9 cellular contexts compared by ENCODE assay signal in the genomic region with DNA sequence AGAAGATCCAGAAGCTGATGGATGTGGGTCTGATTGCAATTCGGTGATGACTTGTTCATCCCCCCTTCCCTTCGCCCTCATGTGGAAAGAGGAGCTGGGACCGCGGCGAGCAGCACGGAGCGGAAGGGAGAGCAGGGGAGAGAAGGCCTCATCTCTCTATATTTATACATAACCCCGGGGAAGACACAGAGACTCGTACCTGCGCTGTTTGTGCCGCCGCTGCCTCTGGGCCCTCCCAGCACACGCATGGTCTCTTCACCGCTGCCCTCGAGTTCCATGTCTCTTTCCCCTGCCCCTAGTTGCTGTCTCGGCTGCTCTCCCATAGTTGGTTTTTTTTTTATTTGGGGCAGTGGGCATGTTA. TPM values are rescaled to one million over a fixed set of nuclear protein-coding genes. Genes with fewer than 3 reads are reported as not detected.
DNase-seq lines count a peak whose midpoint lies in the region; ATAC-seq, FAIRE-seq and TF ChIP-seq lines count a peak whose summit lies in the region.
"Had no signal": no experiment of that assay in that cellular context is flagged by ENCODE, and none has a peak within 500 bp of the region (broad histone marks: within the 10 kb centered on the region; RNA-seq: fewer than 3 reads in every experiment).

No MANE protein-coding gene starts in this region.

- no peak for ATAC-seq in stimulated activated naive CD8-positive, alpha-beta T cell treated with anti-CD3 and anti-CD28 coated beads, Interleukin-15, Interleukin-2, amounts not matched to agents 100 U/mL and 50 U/mL, for 24 hours
- ATAC-seq in WTC11 (no peak), memory B cell (ENCODE audit: low read depth) (no peak)

- FAIRE-seq in GM12892 (lab: Jason Lieb, UNC) = no peak

- DNase-seq in stimulated activated naive CD8-positive, alpha-beta T cell treated with anti-CD3 and anti-CD28 coated beads, Interleukin-15, Interleukin-2, amounts not matched to agents 100 U/mL and 50 U/mL, for 24 hours = no peak
- DNase-seq in WTC11 (ENCODE audit: low spot score) (no peak), memory B cell (ENCODE audit: low spot score in 2 of 2) (no peak), GM12892 (ENCODE audit: insufficient read length) (no peak), NCI-H345 treated with DMSO at 0.1 percent for 48 hours (lab: John Stamatoyannopoulos, UW; ENCODE audit: unreplicated experiment) (no peak), AG08395 (ENCODE audit: low spot score) (no peak)
- no peak for DNase-seq in activated CD4-positive, CD25-positive, alpha-beta regulatory T cell (lab: John Stamatoyannopoulos, UW)

- TF ChIP-seq CTCF in WTC11 (IDR thresholded peaks at IDR 0.05) = no peak

- H3K36me3 Mint-ChIP-seq in stimulated activated naive CD8-positive, alpha-beta T cell treated with anti-CD3 and anti-CD28 coated beads, Interleukin-15, Interleukin-2, amounts not matched to agents 100 ng/mL and 50 ng/mL, for 24 hours (ENCODE audit: low read depth) = peaks cover 82% of the 10 kb centered on the region
- H3K36me3 Mint-ChIP-seq in WTC11 (peaks cover 52% of the 10 kb centered on the region), memory B cell (peaks cover 24% of the 10 kb centered on the region)

- CTCF ChIA-PET in WTC11 (lab: Charles Lee) = interaction anchor here (0.6 to 5.4 kb wide), 45 partner anchors 10 to 286 kb away, joined by 3 to 76 read pairs (median 5); a partner anchor contains a TSS

- H3K4me3 Mint-ChIP-seq in stimulated activated naive CD8-positive, alpha-beta T cell treated with anti-CD3 and anti-CD28 coated beads, Interleukin-15, Interleukin-2, amounts not matched to agents 100 ng/mL and 50 ng/mL, for 24 hours = no peak overlapping the region
- H3K4me3 Mint-ChIP-seq in WTC11 = no peak overlapping the region
- H3K4me3 Mint-ChIP-seq in memory B cell = no peak overlapping the region

- H3K27me3 Mint-ChIP-seq in stimulated activated naive CD8-positive, alpha-beta T cell treated with anti-CD3 and anti-CD28 coated beads, Interleukin-15, Interleukin-2, amounts not matched to agents 100 ng/mL and 50 ng/mL, for 24 hours = no peaks in the 10 kb centered on the region
- H3K27me3 Mint-ChIP-seq in WTC11 (ENCODE audit: low read depth) (no peaks in the 10 kb centered on the region), memory B cell (no peaks in the 10 kb centered on the region)

- peaks cover 45% of the 10 kb centered on the region for H3K4me1 Mint-ChIP-seq in stimulated activated naive CD8-positive, alpha-beta T cell treated with anti-CD3 and anti-CD28 coated beads, Interleukin-15, Interleukin-2, amounts not matched to agents 100 ng/mL and 50 ng/mL, for 24 hours (ENCODE audit: low read depth)
- peaks cover 6% of the 10 kb centered on the region for H3K4me1 Mint-ChIP-seq in WTC11
- peaks cover 27% of the 10 kb centered on the region for H3K4me1 Mint-ChIP-seq in memory B cell

- TF ChIP-seq POLR2A in GM12892 (IDR thresholded peaks at IDR 0.05; ENCODE audit: low read depth, low read length) = no peak

- peak overlapping the region; percentile 82 for H3K27ac Mint-ChIP-seq in stimulated activated naive CD8-positive, alpha-beta T cell treated with anti-CD3 and anti-CD28 coated beads, Interleukin-15, Interleukin-2, amounts not matched to agents 100 ng/mL and 50 ng/mL, for 24 hours
- peak overlapping the region; percentile 88; the same call in 1 of the 2 replicates for H3K27ac Mint-ChIP-seq in WTC11
- peak overlapping the region; percentile 80 for H3K27ac Mint-ChIP-seq in memory B cell

- H3K9me3 Mint-ChIP-seq in stimulated activated naive CD8-positive, alpha-beta T cell treated with anti-CD3 and anti-CD28 coated beads, Interleukin-15, Interleukin-2, amounts not matched to agents 100 ng/mL and 50 ng/mL, for 24 hours = no peaks in the 10 kb centered on the region
- H3K9me3 Mint-ChIP-seq in WTC11 (no peaks in the 10 kb centered on the region), memory B cell (no peaks in the 10 kb centered on the region)

- POLR2A ChIA-PET in WTC11 (lab: Charles Lee) = interaction anchor here (0.9 to 1.1 kb wide), 3 partner anchors 13 to 37 kb away, joined by 3 read pairs; a partner anchor contains a TSS

TF ChIP-seq in WTC11, 78 proteins besides CTCF, POLR2A, EP300 and RAD21:
- TF ChIP-seq OVOL2 (CRISPR knock-in tag; IDR thresholded peaks at IDR 0.05; ENCODE audit: borderline replicate concordance) (no peak), ZNF671 (CRISPR knock-in tag; IDR thresholded peaks at IDR 0.05) (no peak), MXD4 (CRISPR knock-in tag; IDR thresholded peaks at IDR 0.05; ENCODE audit: borderline replicate concordance) (no peak)
- TF ChIP-seq, protein P1, sequence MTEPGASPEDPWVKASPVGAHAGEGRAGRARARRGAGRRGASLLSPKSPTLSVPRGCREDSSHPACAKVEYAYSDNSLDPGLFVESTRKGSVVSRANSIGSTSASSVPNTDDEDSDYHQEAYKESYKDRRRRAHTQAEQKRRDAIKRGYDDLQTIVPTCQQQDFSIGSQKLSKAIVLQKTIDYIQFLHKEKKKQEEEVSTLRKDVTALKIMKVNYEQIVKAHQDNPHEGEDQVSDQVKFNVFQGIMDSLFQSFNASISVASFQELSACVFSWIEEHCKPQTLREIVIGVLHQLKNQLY (CRISPR knock-in tag; IDR thresholded peaks at IDR 0.05) = no peak
- TF ChIP-seq, protein P2, sequence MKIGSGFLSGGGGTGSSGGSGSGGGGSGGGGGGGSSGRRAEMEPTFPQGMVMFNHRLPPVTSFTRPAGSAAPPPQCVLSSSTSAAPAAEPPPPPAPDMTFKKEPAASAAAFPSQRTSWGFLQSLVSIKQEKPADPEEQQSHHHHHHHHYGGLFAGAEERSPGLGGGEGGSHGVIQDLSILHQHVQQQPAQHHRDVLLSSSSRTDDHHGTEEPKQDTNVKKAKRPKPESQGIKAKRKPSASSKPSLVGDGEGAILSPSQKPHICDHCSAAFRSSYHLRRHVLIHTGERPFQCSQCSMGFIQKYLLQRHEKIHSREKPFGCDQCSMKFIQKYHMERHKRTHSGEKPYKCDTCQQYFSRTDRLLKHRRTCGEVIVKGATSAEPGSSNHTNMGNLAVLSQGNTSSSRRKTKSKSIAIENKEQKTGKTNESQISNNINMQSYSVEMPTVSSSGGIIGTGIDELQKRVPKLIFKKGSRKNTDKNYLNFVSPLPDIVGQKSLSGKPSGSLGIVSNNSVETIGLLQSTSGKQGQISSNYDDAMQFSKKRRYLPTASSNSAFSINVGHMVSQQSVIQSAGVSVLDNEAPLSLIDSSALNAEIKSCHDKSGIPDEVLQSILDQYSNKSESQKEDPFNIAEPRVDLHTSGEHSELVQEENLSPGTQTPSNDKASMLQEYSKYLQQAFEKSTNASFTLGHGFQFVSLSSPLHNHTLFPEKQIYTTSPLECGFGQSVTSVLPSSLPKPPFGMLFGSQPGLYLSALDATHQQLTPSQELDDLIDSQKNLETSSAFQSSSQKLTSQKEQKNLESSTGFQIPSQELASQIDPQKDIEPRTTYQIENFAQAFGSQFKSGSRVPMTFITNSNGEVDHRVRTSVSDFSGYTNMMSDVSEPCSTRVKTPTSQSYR (CRISPR knock-in tag; IDR thresholded peaks at IDR 0.05) = no peak
- TF ChIP-seq, protein P3, sequence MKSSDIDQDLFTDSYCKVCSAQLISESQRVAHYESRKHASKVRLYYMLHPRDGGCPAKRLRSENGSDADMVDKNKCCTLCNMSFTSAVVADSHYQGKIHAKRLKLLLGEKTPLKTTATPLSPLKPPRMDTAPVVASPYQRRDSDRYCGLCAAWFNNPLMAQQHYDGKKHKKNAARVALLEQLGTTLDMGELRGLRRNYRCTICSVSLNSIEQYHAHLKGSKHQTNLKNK (CRISPR knock-in tag; IDR thresholded peaks at IDR 0.05) = no peak
- TF ChIP-seq, protein P4, sequence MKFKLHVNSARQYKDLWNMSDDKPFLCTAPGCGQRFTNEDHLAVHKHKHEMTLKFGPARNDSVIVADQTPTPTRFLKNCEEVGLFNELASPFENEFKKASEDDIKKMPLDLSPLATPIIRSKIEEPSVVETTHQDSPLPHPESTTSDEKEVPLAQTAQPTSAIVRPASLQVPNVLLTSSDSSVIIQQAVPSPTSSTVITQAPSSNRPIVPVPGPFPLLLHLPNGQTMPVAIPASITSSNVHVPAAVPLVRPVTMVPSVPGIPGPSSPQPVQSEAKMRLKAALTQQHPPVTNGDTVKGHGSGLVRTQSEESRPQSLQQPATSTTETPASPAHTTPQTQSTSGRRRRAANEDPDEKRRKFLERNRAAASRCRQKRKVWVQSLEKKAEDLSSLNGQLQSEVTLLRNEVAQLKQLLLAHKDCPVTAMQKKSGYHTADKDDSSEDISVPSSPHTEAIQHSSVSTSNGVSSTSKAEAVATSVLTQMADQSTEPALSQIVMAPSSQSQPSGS (CRISPR knock-in tag; IDR thresholded peaks at IDR 0.05; ENCODE audit: borderline replicate concordance, low read depth) = no peak

RNA-seq across cellular contexts. Expression of a gene that starts 2.5 kb away (rescaled TPM):
- 3.8 to 8.2 TPM (median 3.8 TPM) in 3 replicates for total RNA-seq in WTC11 (2021)
- 80.6 TPM for polyA plus RNA-seq in GM12892 (2012; ENCODE audit: missing spikeins)
- total RNA-seq: renal cortical epithelial cell had no signal

RNA-seq across cellular contexts. Expression of a gene that starts 18.1 kb away (rescaled TPM):
- total RNA-seq in WTC11 (2021) = 291 to 296 TPM (median 296 TPM) in 3 replicates
- polyA plus RNA-seq in GM12892 (2012; ENCODE audit: missing spikeins) = 120 TPM

RNA-seq across cellular contexts. Expression of a gene that starts 21.9 kb away (rescaled TPM):
- total RNA-seq in WTC11 (2021) = 52.3 to 58.8 TPM (median 53.2 TPM) in 3 replicates
- 49.2 TPM for polyA plus RNA-seq in GM12892 (2012; ENCODE audit: missing spikeins)

RNA-seq across cellular contexts. Expression of a gene that starts 22.0 kb away (rescaled TPM):
- 59.1 to 64.4 TPM (median 60.1 TPM) in 3 replicates for total RNA-seq in WTC11 (2021)
- 32.2 TPM for polyA plus RNA-seq in GM12892 (2012; ENCODE audit: missing spikeins)

RNA-seq across cellular contexts. Expression of a gene that starts 26.3 kb away (rescaled TPM):
- total RNA-seq in WTC11 (2021) = 26.0 to 27.2 TPM (median 27.1 TPM) in 3 replicates
- 41.5 TPM for polyA plus RNA-seq in GM12892 (2012; ENCODE audit: missing spikeins)
